ENCODE assay signal across 8 cellular contexts in genomic region chr21:39386194-39386593, GRCh38. TPM values are rescaled to one million over a fixed set of nuclear protein-coding genes. Genes with fewer than 3 reads are reported as not detected.
A peak's percentile ranks its signal among the peaks of the same experiment; 100 is the strongest.
DNase-seq lines count a peak whose midpoint lies in the region; ATAC-seq and TF ChIP-seq lines count a peak whose summit lies in the region.

No MANE protein-coding gene starts in this region.

- ATAC-seq in CD4-positive, CD25-positive, alpha-beta regulatory T cell (ENCODE audit: low read depth in 2 of 2), result no peak
- ATAC-seq in GM21529 (IDR thresholded peaks at IDR 0.05; ENCODE audit: unreplicated experiment), result no peak

- H3K4me1 Mint-ChIP-seq in CD4-positive, CD25-positive, alpha-beta regulatory T cell, result peaks cover 22 to 45% (median 29%) of the 10 kb centered on the region in 4 donors

- DNase-seq in CD4-positive, CD25-positive, alpha-beta regulatory T cell, result no peak
- DNase-seq in NT2/D1 (ENCODE audit: low read depth, low spot score), result no peak
- no peak for DNase-seq in GM13976 (ENCODE audit: low spot score)
- DNase-seq in NCI-H510A (lab: John Stamatoyannopoulos, UW), result no peak
- no peak for DNase-seq in activated CD4-positive, CD25-positive, alpha-beta regulatory T cell treated with anti-CD3 and anti-CD28 coated beads, Interleukin-2, amount 50 U/mL, for 72 hours

- H3K9me3 Mint-ChIP-seq in CD4-positive, CD25-positive, alpha-beta regulatory T cell, result no peaks in the 10 kb centered on the region

- H3K27me3 ChIP-seq in CD4-positive, CD25-positive, alpha-beta regulatory T cell (ENCODE audit: control insufficient read depth, insufficient read depth, low read length), result no peaks in the 10 kb centered on the region
- H3K27me3 ChIP-seq in NT2/D1 (ENCODE audit: insufficient read depth, insufficient read length) (no peaks in the 10 kb centered on the region), muscle layer of duodenum (ENCODE audit: low read depth, low read length) (no peaks in the 10 kb centered on the region)

- H3K27ac ChIP-seq in CD4-positive, CD25-positive, alpha-beta regulatory T cell (ENCODE audit: insufficient read depth, low read length, poor library complexity, severe bottlenecking), result no peak overlapping the region
- H3K27ac ChIP-seq in cingulate gyrus (ENCODE audit: low read depth, low read length) (peak overlapping the region; percentile 93), muscle layer of duodenum (ENCODE audit: low read length) (peak overlapping the region; percentile 30)

- peak overlapping the region; percentile 37 for H3K4me3 ChIP-seq in CD4-positive, CD25-positive, alpha-beta regulatory T cell (ENCODE audit: low read depth, low read length)
- H3K4me3 ChIP-seq in NT2/D1 (ENCODE audit: insufficient read length, low read depth) (no peak overlapping the region), muscle layer of duodenum (ENCODE audit: low read depth in 1 of 2, low read length in 2 of 2) (peak overlapping the region; percentile 38 to 55)

- TF ChIP-seq CTCF in GM13976 (IDR thresholded peaks at IDR 0.05; ENCODE audit: borderline replicate concordance, control extremely low read depth, extremely low read depth, insufficient read depth, missing control alignments), result no peak

- no peaks in the 10 kb centered on the region for H3K9me3 ChIP-seq in CD4-positive, CD25-positive, alpha-beta regulatory T cell (ENCODE audit: control insufficient read depth in 2 of 2, low read length in 2 of 2)
- H3K9me3 ChIP-seq in NT2/D1 (ENCODE audit: insufficient read depth, low read length), result no peaks in the 10 kb centered on the region
- H3K9me3 ChIP-seq in muscle layer of duodenum (ENCODE audit: control insufficient read depth in 1 of 2, low read length in 2 of 2), result no peaks in the 10 kb centered on the region

- H3K4me3 Mint-ChIP-seq in CD4-positive, CD25-positive, alpha-beta regulatory T cell, result peak overlapping the region; percentile 43 to 75 (median 60)

- H3K36me3 ChIP-seq in CD4-positive, CD25-positive, alpha-beta regulatory T cell (ENCODE audit: control insufficient read depth, insufficient read depth, low read length), result peaks cover 2% of the 10 kb centered on the region
- H3K36me3 ChIP-seq in NT2/D1 (ENCODE audit: insufficient read depth, insufficient read length, low read length), result peaks cover 23% of the 10 kb centered on the region
- H3K36me3 ChIP-seq in muscle layer of duodenum (ENCODE audit: control insufficient read depth in 1 of 2, insufficient read depth in 2 of 2, low read length in 2 of 2), result peaks cover 0 to 4% of the 10 kb centered on the region in 2 donors

- peaks cover 21% of the 10 kb centered on the region for H3K4me1 ChIP-seq in CD4-positive, CD25-positive, alpha-beta regulatory T cell (ENCODE audit: control insufficient read depth, insufficient read depth, low read length, poor library complexity, severe bottlenecking)
- H3K4me1 ChIP-seq in NT2/D1 (ENCODE audit: insufficient read depth, insufficient read length), result peaks cover 24% of the 10 kb centered on the region
- peaks cover 3 to 24% of the 10 kb centered on the region in 2 donors for H3K4me1 ChIP-seq in muscle layer of duodenum (ENCODE audit: control insufficient read depth in 1 of 2, insufficient read depth in 2 of 2, low read length in 2 of 2)

- H3K27ac Mint-ChIP-seq in CD4-positive, CD25-positive, alpha-beta regulatory T cell, result peak overlapping the region in 1 of 3 donors; percentile 56

- in situ Hi-C loops in GM13976 (cut with MboI; ENCODE audit: low sequenced_read_pairs, unreplicated experiment), result loop anchor here (25.0 kb wide), 1 partner anchor 199 kb away; the partner anchor contains the start of gene PSMG1

- no peaks in the 10 kb centered on the region for H3K27me3 Mint-ChIP-seq in CD4-positive, CD25-positive, alpha-beta regulatory T cell

- peak overlapping the region; percentile 37 for H3K9ac ChIP-seq in NT2/D1 (ENCODE audit: insufficient read length, low read depth)

- peaks cover 4% of the 10 kb centered on the region for H3K36me3 Mint-ChIP-seq in CD4-positive, CD25-positive, alpha-beta regulatory T cell

RNA-seq across cellular contexts. Expression of gene HMGN1, which starts 37.3 kb away (rescaled TPM):
- 249 TPM for total RNA-seq in CD4-positive, CD25-positive, alpha-beta regulatory T cell
- polyA plus RNA-seq in CD4-positive, CD25-positive, alpha-beta regulatory T cell, result 100 to 1,000 TPM; 168 to 223 (median 182) TPM

RNA-seq across cellular contexts. Expression of gene LCA5L, which starts 59.4 kb away (rescaled TPM):
- not detected for total RNA-seq in CD4-positive, CD25-positive, alpha-beta regulatory T cell
- polyA plus RNA-seq in CD4-positive, CD25-positive, alpha-beta regulatory T cell, result not detected
